Comparison of ENCODE assay signal across 4 cellular contexts in the genomic region with DNA sequence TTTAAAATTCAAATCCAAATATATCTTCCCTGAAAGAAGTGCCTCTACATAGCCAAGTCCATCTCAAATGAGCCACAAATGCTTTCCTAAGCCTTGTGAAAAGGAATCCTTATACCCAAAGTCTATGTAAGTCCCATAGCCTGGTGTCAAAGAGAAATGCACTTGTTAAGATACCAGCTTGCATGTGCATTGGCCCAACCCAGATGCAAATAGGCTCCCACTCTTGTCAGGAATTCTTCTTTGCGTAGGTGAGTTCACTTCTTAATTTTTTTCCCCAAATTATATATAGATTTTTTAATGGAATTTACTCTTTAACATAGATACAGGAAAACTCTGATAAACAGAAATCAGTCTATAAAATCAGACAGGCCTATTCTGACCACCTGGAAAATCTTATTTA.
"Had no signal": no experiment of that assay in that cellular context is flagged by ENCODE, and none has a peak within 500 bp of the region (broad histone marks: within the 10 kb centered on the region; RNA-seq: fewer than 3 reads in every experiment).

No MANE protein-coding gene starts in this region.

- DNase-seq: H9, HCEC 1CT had no signal

- H3K9me3 Mint-ChIP-seq: GM23338, H9, IgD-negative memory B cell had no signal

- ATAC-seq: GM23338 had no signal

- H3K27ac Mint-ChIP-seq: GM23338, H9, IgD-negative memory B cell had no signal

- H3K4me1 Mint-ChIP-seq: GM23338, H9 had no signal

- H3K27me3 Mint-ChIP-seq: IgD-negative memory B cell had no signal

- H3K4me3 Mint-ChIP-seq: GM23338, H9, IgD-negative memory B cell had no signal
